Comparison of ENCODE assay signal across 32 cellular contexts in the genomic region with DNA sequence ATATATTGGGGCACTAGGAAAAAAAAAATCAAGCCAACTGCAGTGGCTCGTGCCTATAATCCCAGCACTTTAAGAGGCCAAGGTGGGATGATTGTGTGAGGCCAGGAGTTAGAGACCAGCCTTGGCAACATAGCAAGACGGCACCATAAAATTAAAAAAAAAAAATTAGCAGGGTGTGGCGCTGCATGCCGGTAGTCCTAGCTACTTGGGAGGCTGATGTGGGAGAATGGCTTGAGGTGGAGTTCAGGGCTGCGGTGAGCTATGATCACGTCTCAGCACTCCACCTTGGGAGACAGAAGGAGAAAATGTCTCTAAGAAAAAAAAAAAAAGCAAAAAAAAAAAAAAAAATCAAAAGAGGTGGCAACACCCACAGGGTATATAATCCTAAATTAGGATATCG.
"Had no signal": no experiment of that assay in that cellular context is flagged by ENCODE, and none has a peak within 500 bp of the region (broad histone marks: within the 10 kb centered on the region; RNA-seq: fewer than 3 reads in every experiment).

No MANE protein-coding gene starts in this region.

- H3K4me3 ChIP-seq: adrenal gland, ascending aorta, body of pancreas, breast epithelium, cardiac muscle cell had no signal

- DNase-seq: activated effector memory CD4-positive, alpha-beta T cell treated with anti-CD3 and anti-CD28 coated beads, Interleukin-2, amount 50 U/mL, for 16 hours; activated effector memory CD4-positive, alpha-beta T cell treated with Interleukin-2 at 50 U/mL for 16 hours; activated gamma-delta T cell; activated gamma-delta T cell treated with Interleukin-2 at 50 U/mL for 16 hours; activated naive CD4-positive, alpha-beta T cell; activated naive CD4-positive, alpha-beta T cell treated with anti-CD3 and anti-CD28 coated beads for 36 hours; activated naive CD4-positive, alpha-beta T cell treated with anti-CD3 and anti-CD28 coated beads, Interleukin-2, amount 10 ng/mL, durations not matched to agents 7 days and 5 days; activated naive CD4-positive, alpha-beta T cell treated with anti-CD3 and anti-CD28 coated beads, Interleukin-2, amount 50 U/mL, for 16 hours; activated naive CD4-positive, alpha-beta T cell treated with Interleukin-2 at 50 U/mL for 16 hours; activated naive CD8-positive, alpha-beta T cell treated with anti-CD3 and anti-CD28 coated beads for 36 hours; activated naive CD8-positive, alpha-beta T cell treated with anti-CD3 and anti-CD28 coated beads, Interleukin-2, amount 10 ng/mL, durations not matched to agents 7 days and 5 days; activated naive CD8-positive, alpha-beta T cell treated with anti-CD3 and anti-CD28 coated beads, Interleukin-2, amount 50 U/mL, for 24 hours; activated T-cell treated with anti-CD3 and anti-CD28 coated beads, Interleukin-2, amount 50 U/mL, for 1 hour; activated T-cell treated with anti-CD3 and anti-CD28 coated beads, Interleukin-2, amount 50 U/mL, for 24 hours; activated T-cell treated with anti-CD3 and anti-CD28 coated beads, Interleukin-2, amount 50 U/mL, for 4 hours; activated T-cell treated with anti-CD3 and anti-CD28 coated beads, Interleukin-2, amount 50 U/mL, for 48 hours; activated T-cell treated with anti-CD3 and anti-CD28 coated beads, Interleukin-2, amount 50 U/mL, for 72 hours; adrenal gland; amniotic stem cell; amygdala; anterior cingulate cortex; aorta; body of pancreas; brain microvascular endothelial cell; caudate nucleus; central memory CD4-positive, alpha-beta T cell; cerebellar nuclear complex had no signal

- H3K9me3 ChIP-seq: body of pancreas had no signal

- H3K4me1 ChIP-seq: adrenal gland, ascending aorta, body of pancreas, breast epithelium had no signal

- ATAC-seq: activated naive CD4-positive, alpha-beta T cell treated with anti-CD3 and anti-CD28 coated beads, Interleukin-2, amount 50 U/mL, for 72 hours; activated naive CD8-positive, alpha-beta T cell treated with anti-CD3 and anti-CD28 coated beads, Interleukin-2, amount 50 U/mL, for 24 hours; activated T-cell treated with anti-CD3 and anti-CD28 coated beads, Interleukin-2, amount 50 U/mL, for 4 hours; activated T-cell treated with anti-CD3 and anti-CD28 coated beads, Interleukin-2, amount 50 U/mL, for 72 hours; activated T-helper 17 cell treated with anti-CD3 and anti-CD28 coated beads, Interleukin-2, amount 50 U/mL, for 72 hours; body of pancreas had no signal
